In the genomic region with DNA sequence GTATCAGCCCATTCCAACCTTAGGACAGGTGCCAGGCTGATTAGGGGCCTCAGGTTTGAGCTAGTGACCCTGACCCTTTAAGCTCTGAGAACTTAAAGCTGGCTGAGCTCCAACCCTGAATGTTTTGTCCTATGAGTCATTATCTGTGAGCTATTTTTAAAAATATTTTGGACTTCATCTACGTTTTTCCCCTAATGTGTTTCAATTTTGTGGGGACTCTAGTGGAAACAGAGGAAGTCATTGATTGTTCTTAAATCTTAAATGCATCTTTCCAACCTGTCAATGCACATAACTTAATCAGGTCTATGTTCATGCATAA, we compare ENCODE assay signal across 12 cellular contexts. TPM values are rescaled to one million over a fixed set of nuclear protein-coding genes. Genes with fewer than 3 reads are reported as not detected.
"Had no signal": no experiment of that assay in that cellular context is flagged by ENCODE, and none has a peak within 500 bp of the region (broad histone marks: within the 10 kb centered on the region; RNA-seq: fewer than 3 reads in every experiment).

No MANE protein-coding gene starts in this region.

RNA-seq across cellular contexts. Expression of a gene that starts 56.8 kb away (rescaled TPM):
- total RNA-seq: activated naive CD4-positive, alpha-beta T cell treated with anti-CD3 and anti-CD28 coated beads for 36 hours; activated T-cell treated with anti-CD3 and anti-CD28 coated beads, Interleukin-2, amount 50 U/mL, for 4 hours; frontal cortex; heart left ventricle; kidney epithelial cell; lower leg skin; natural killer cell treated with Interleukin-12 subunit alpha and Interleukin-12 subunit beta and Interleukin-15 and Interleukin-18, amount 100 ng/mL, for 72 hours; SK-MEL-5; subcutaneous adipose tissue; thyroid gland; urinary bladder had no signal
- polyA plus RNA-seq: esophagus, heart left ventricle, urinary bladder had no signal
